ENCODE assay signal across 23 cellular contexts in genomic region chr2:170307052-170307451, GRCh38.
"Had no signal": no experiment of that assay in that cellular context is flagged by ENCODE, and none has a peak within 500 bp of the region (broad histone marks: within the 10 kb centered on the region; RNA-seq: fewer than 3 reads in every experiment).

No MANE protein-coding gene starts in this region.

- H3K27ac ChIP-seq: brain microvascular endothelial cell had no signal

- ATAC-seq: activated CD8-positive, alpha-beta memory T cell treated with anti-CD3 and anti-CD28 coated beads, Interleukin-2, amount 10 ng/mL, durations not matched to agents 7 days and 5 days; activated naive CD4-positive, alpha-beta T cell treated with anti-CD3 and anti-CD28 coated beads, Interleukin-2, amount 50 U/mL, for 72 hours; activated naive CD8-positive, alpha-beta T cell treated with anti-CD3 and anti-CD28 coated beads, Interleukin-2, amount 50 U/mL, for 24 hours; T-helper 17 cell had no signal

- DNase-seq: activated B cell treated with CpG ODN at 0.5 μM for 24 hours; activated CD4-positive, alpha-beta T cell treated with anti-CD3 and anti-CD28 coated beads for 1 hour; activated CD4-positive, alpha-beta T cell treated with anti-CD3 and anti-CD28 coated beads, Interleukin-2, amount 10 ng/mL, durations not matched to agents 24 days and 14 days; activated CD4-positive, alpha-beta T cell treated with anti-CD3 and anti-CD28 coated beads, Interleukin-2, amount 50 U/mL, for 48 hours; activated CD8-positive, alpha-beta memory T cell treated with anti-CD3 and anti-CD28 coated beads, Interleukin-2, amount 10 ng/mL, durations not matched to agents 7 days and 5 days; activated effector memory CD4-positive, alpha-beta T cell treated with Interleukin-2 at 50 U/mL for 16 hours; activated naive CD4-positive, alpha-beta T cell treated with Interleukin-2 at 50 U/mL for 16 hours; activated naive CD8-positive, alpha-beta T cell treated with anti-CD3 and anti-CD28 coated beads, Interleukin-2, amount 50 U/mL, for 24 hours; activated T-cell treated with anti-CD3 and anti-CD28 coated beads, Interleukin-2, amount 50 U/mL, for 24 hours; brain microvascular endothelial cell; Kasumi-1; KBM-7; NCI-H1048; NCI-H146; NCI-H187 treated with DMSO at 0.1 percent for 48 hours; NCI-H2081 treated with DMSO at 0.1 percent for 48 hours; NCI-H446; NCI-H524; SHP77 treated with DMSO at 0.1 percent for 48 hours; T-helper 17 cell; T-helper 9 cell had no signal

- H3K27ac Mint-ChIP-seq: activated B cell treated with CpG ODN at 0.5 μM for 24 hours; activated CD4-positive, alpha-beta T cell treated with anti-CD3 and anti-CD28 coated beads, Interleukin-2, amount 10 ng/mL, durations not matched to agents 24 days and 14 days; activated CD8-positive, alpha-beta memory T cell treated with anti-CD3 and anti-CD28 coated beads, Interleukin-2, amount 10 ng/mL, durations not matched to agents 7 days and 5 days; activated naive CD4-positive, alpha-beta T cell treated with anti-CD3 and anti-CD28 coated beads, Interleukin-2, amount 50 U/mL, for 72 hours; activated naive CD8-positive, alpha-beta T cell treated with anti-CD3 and anti-CD28 coated beads, Interleukin-2, amount 50 U/mL, for 24 hours; activated T-cell treated with anti-CD3 and anti-CD28 coated beads, Interleukin-2, amount 50 U/mL, for 24 hours; activated T-helper 1 cell treated with anti-CD3 and anti-CD28 coated beads, Interleukin-12 subunit alpha, Interleukin-12 subunit beta, Interleukin-2, Interleukin-4 antibody, amounts not matched to agents 30 ng/mL and 10 ng/mL and 1 ng/mL, durations not matched to agents 14 hours and 24 hours and 36 hours; T-helper 17 cell had no signal

- H3K27me3 ChIP-seq: brain microvascular endothelial cell had no signal

- H3K36me3 ChIP-seq: brain microvascular endothelial cell had no signal

- H3K4me3 Mint-ChIP-seq: activated B cell treated with CpG ODN at 0.5 μM for 24 hours; activated CD4-positive, alpha-beta T cell treated with anti-CD3 and anti-CD28 coated beads, Interleukin-2, amount 10 ng/mL, durations not matched to agents 24 days and 14 days; activated CD8-positive, alpha-beta memory T cell treated with anti-CD3 and anti-CD28 coated beads, Interleukin-2, amount 10 ng/mL, durations not matched to agents 7 days and 5 days; activated naive CD8-positive, alpha-beta T cell treated with anti-CD3 and anti-CD28 coated beads, Interleukin-2, amount 50 U/mL, for 24 hours; activated T-cell treated with anti-CD3 and anti-CD28 coated beads, Interleukin-2, amount 50 U/mL, for 24 hours; activated T-helper 1 cell treated with anti-CD3 and anti-CD28 coated beads, Interleukin-12 subunit alpha, Interleukin-12 subunit beta, Interleukin-2, Interleukin-4 antibody, amounts not matched to agents 30 ng/mL and 10 ng/mL and 1 ng/mL, durations not matched to agents 14 hours and 24 hours and 36 hours; T-helper 17 cell had no signal

- H3K9me3 Mint-ChIP-seq: activated B cell treated with CpG ODN at 0.5 μM for 24 hours; activated CD4-positive, alpha-beta T cell treated with anti-CD3 and anti-CD28 coated beads, Interleukin-2, amount 10 ng/mL, durations not matched to agents 24 days and 14 days; activated naive CD4-positive, alpha-beta T cell treated with anti-CD3 and anti-CD28 coated beads, Interleukin-2, amount 50 U/mL, for 72 hours; activated naive CD8-positive, alpha-beta T cell treated with anti-CD3 and anti-CD28 coated beads, Interleukin-2, amount 50 U/mL, for 24 hours; activated T-cell treated with anti-CD3 and anti-CD28 coated beads, Interleukin-2, amount 50 U/mL, for 24 hours; activated T-helper 1 cell treated with anti-CD3 and anti-CD28 coated beads, Interleukin-12 subunit alpha, Interleukin-12 subunit beta, Interleukin-2, Interleukin-4 antibody, amounts not matched to agents 30 ng/mL and 10 ng/mL and 1 ng/mL, durations not matched to agents 14 hours and 24 hours and 36 hours had no signal

- H3K36me3 Mint-ChIP-seq: activated CD8-positive, alpha-beta memory T cell treated with anti-CD3 and anti-CD28 coated beads, Interleukin-2, amount 10 ng/mL, durations not matched to agents 7 days and 5 days; activated naive CD4-positive, alpha-beta T cell treated with anti-CD3 and anti-CD28 coated beads, Interleukin-2, amount 50 U/mL, for 72 hours had no signal

- H3K4me1 Mint-ChIP-seq: activated B cell treated with CpG ODN at 0.5 μM for 24 hours; activated CD4-positive, alpha-beta T cell treated with anti-CD3 and anti-CD28 coated beads, Interleukin-2, amount 10 ng/mL, durations not matched to agents 24 days and 14 days; activated CD8-positive, alpha-beta memory T cell treated with anti-CD3 and anti-CD28 coated beads, Interleukin-2, amount 10 ng/mL, durations not matched to agents 7 days and 5 days; activated naive CD8-positive, alpha-beta T cell treated with anti-CD3 and anti-CD28 coated beads, Interleukin-2, amount 50 U/mL, for 24 hours; T-helper 17 cell had no signal

- H3K27me3 Mint-ChIP-seq: activated B cell treated with CpG ODN at 0.5 μM for 24 hours had no signal
